13 cellular contexts compared by ENCODE assay signal in the genomic region with DNA sequence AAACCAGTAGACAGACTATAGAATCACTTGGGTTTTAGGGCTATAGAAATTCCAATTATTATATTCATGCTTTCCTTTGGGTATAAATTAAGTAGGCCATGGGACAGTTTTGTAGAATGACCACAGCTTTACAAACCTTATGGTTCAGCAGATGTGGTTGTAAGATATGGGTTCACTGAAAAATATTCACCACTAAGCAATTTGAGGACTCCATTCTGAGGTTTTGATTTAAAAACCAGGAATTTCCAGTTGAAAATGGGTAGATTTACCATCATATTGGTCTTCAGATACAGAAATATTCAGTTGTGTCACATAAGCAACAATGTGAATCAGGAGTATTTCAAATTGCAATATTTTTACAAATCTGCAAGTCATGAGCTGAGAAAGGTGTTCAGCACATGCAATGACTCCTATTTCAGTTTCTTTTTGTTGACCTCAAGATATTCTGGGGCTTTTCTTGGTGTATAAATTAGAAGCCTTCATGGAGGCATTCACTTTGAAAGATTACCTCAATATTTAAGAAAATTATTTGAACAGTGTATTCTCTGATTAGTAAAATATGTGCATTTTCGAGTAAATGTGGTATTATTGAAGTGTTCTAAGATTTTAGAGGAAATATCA.
"Had no signal": no experiment of that assay in that cellular context is flagged by ENCODE, and none has a peak within 500 bp of the region (broad histone marks: within the 10 kb centered on the region; RNA-seq: fewer than 3 reads in every experiment).

No MANE protein-coding gene starts in this region.

- H3K4me3 Mint-ChIP-seq: activated CD8-positive, alpha-beta T cell treated with anti-CD3 and anti-CD28 coated beads, Interleukin-2, amount 10 ng/mL, durations not matched to agents 7 days and 5 days; immature natural killer cell; natural killer cell; stimulated activated effector memory CD8-positive, alpha-beta T cell treated with anti-CD3 and anti-CD28 coated beads, Interleukin-12 subunit alpha, Interleukin-12 subunit beta, amount 100 ng/mL, for 72 hours had no signal

- H3K27me3 ChIP-seq: thyroid gland had no signal

- H3K27ac ChIP-seq: dorsolateral prefrontal cortex, thyroid gland had no signal

- H3K9me3 Mint-ChIP-seq: stimulated activated effector memory CD8-positive, alpha-beta T cell treated with anti-CD3 and anti-CD28 coated beads, Interleukin-12 subunit alpha, Interleukin-12 subunit beta, amount 100 ng/mL, for 72 hours had no signal

- H3K27ac Mint-ChIP-seq: activated CD8-positive, alpha-beta T cell treated with anti-CD3 and anti-CD28 coated beads, Interleukin-2, amount 10 ng/mL, durations not matched to agents 7 days and 5 days; immature natural killer cell; natural killer cell; stimulated activated effector memory CD8-positive, alpha-beta T cell treated with anti-CD3 and anti-CD28 coated beads, Interleukin-12 subunit alpha, Interleukin-12 subunit beta, amount 100 ng/mL, for 72 hours had no signal

- H3K4me1 ChIP-seq: thyroid gland had no signal

- H3K9me3 ChIP-seq: mucosa of descending colon, thyroid gland had no signal

- DNase-seq: activated CD4-positive, alpha-beta T cell treated with anti-CD3 and anti-CD28 coated beads for 1 hour; activated CD8-positive, alpha-beta memory T cell treated with anti-CD3 and anti-CD28 coated beads, Interleukin-2, amount 50 U/mL, for 48 hours; activated CD8-positive, alpha-beta T cell treated with anti-CD3 and anti-CD28 coated beads, Interleukin-2, amount 10 ng/mL, durations not matched to agents 7 days and 5 days; activated naive CD4-positive, alpha-beta T cell treated with Interleukin-2 at 50 U/mL for 16 hours; dorsolateral prefrontal cortex; immature natural killer cell; mucosa of descending colon; natural killer cell; right cardiac atrium; T-helper 9 cell; thyroid gland had no signal

- FAIRE-seq: urothelium cell line had no signal

- H3K36me3 Mint-ChIP-seq: immature natural killer cell; natural killer cell; stimulated activated effector memory CD8-positive, alpha-beta T cell treated with anti-CD3 and anti-CD28 coated beads, Interleukin-12 subunit alpha, Interleukin-12 subunit beta, amount 100 ng/mL, for 72 hours had no signal

- H3K4me3 ChIP-seq: dorsolateral prefrontal cortex, mucosa of descending colon, thyroid gland had no signal

- H3K4me1 Mint-ChIP-seq: immature natural killer cell; natural killer cell; stimulated activated effector memory CD8-positive, alpha-beta T cell treated with anti-CD3 and anti-CD28 coated beads, Interleukin-12 subunit alpha, Interleukin-12 subunit beta, amount 100 ng/mL, for 72 hours had no signal

- H3K36me3 ChIP-seq: thyroid gland had no signal

- ATAC-seq: activated CD8-positive, alpha-beta T cell treated with anti-CD3 and anti-CD28 coated beads, Interleukin-2, amount 10 ng/mL, durations not matched to agents 7 days and 5 days; mucosa of descending colon; natural killer cell; right cardiac atrium; stimulated activated effector memory CD8-positive, alpha-beta T cell treated with anti-CD3 and anti-CD28 coated beads, Interleukin-12 subunit alpha, Interleukin-12 subunit beta, amount 100 ng/mL, for 72 hours had no signal
